ENCODE assay signal across 7 cellular contexts in genomic region chr21:34966881-34967280, GRCh38.
DNase-seq lines count a peak whose midpoint lies in the region; ATAC-seq and TF ChIP-seq lines count a peak whose summit lies in the region.
"Not testable (repeated sequence)": the region's sequence is repeated elsewhere in the genome, so short reads cannot be mapped to it uniquely, and the experiment has no call there.

No MANE protein-coding gene starts in this region.

- not testable (repeated sequence) for H3K27me3 ChIP-seq in neutrophil

- intact Hi-C loops in CD14-positive monocyte (cut with micrococcal nuclease), result loop anchor here in 1 of 2 donors (5.0 kb wide), 1 partner anchor 60 kb away; no protein-coding TSS in a partner anchor

- H3K4me3 Mint-ChIP-seq in CD14-positive monocyte; HFFc6; activated CD4-positive, alpha-beta memory T cell treated with anti-CD3 and anti-CD28 coated beads, Interleukin-2, amount 10 ng/mL, durations not matched to agents 7 days and 5 days; activated naive CD8-positive, alpha-beta T cell treated with anti-CD3 and anti-CD28 coated beads, Interleukin-2, amount 50 U/mL, for 24 hours: not testable (repeated sequence)
- peak overlapping the region; percentile 28 for H3K4me3 Mint-ChIP-seq in T-helper 17 cell
- H3K4me3 Mint-ChIP-seq in activated T-helper 17 cell treated with anti-CD3 and anti-CD28 coated beads, Interleukin-2, amount 50 U/mL, for 72 hours, result peak overlapping the region; percentile 93

- not testable (repeated sequence) for H3K4me3 ChIP-seq in neutrophil (ENCODE audit: low read depth in 1 of 2, low read length in 1 of 2)

- H3K4me1 ChIP-seq in neutrophil (ENCODE audit: control insufficient read depth in 1 of 2, insufficient read depth in 1 of 2, low read depth in 1 of 2, low read length in 1 of 2), result peaks cover 90 to 91% of the 10 kb centered on the region in 2 experiments

- not testable (repeated sequence) for H3K36me3 ChIP-seq in neutrophil

- CTCF ChIA-PET in activated CD4-positive, alpha-beta memory T cell treated with anti-CD3 and anti-CD28 coated beads, Interleukin-2, amount 10 ng/mL, durations not matched to agents 7 days and 5 days (lab: Charles Lee), result interaction anchor here (0.7 to 1.7 kb wide), 6 partner anchors 17 to 174 kb away, joined by 3 to 8 read pairs (median 4); no protein-coding TSS in a partner anchor

- H3K27me3 Mint-ChIP-seq in CD14-positive monocyte (ENCODE audit: low read depth in 3 of 3); HFFc6 (ENCODE audit: insufficient read depth); T-helper 17 cell; activated CD4-positive, alpha-beta memory T cell treated with anti-CD3 and anti-CD28 coated beads, Interleukin-2, amount 10 ng/mL, durations not matched to agents 7 days and 5 days; activated T-helper 17 cell treated with anti-CD3 and anti-CD28 coated beads, Interleukin-2, amount 50 U/mL, for 72 hours; activated naive CD8-positive, alpha-beta T cell treated with anti-CD3 and anti-CD28 coated beads, Interleukin-2, amount 50 U/mL, for 24 hours: not testable (repeated sequence)

- H3K36me3 Mint-ChIP-seq in CD14-positive monocyte (peaks cover 34 to 41% of the 10 kb centered on the region in 2 donors), HFFc6 (ENCODE audit: low read depth) (peaks cover 24% of the 10 kb centered on the region)
- not testable (repeated sequence) for H3K36me3 Mint-ChIP-seq in T-helper 17 cell (ENCODE audit: low read depth); activated naive CD8-positive, alpha-beta T cell treated with anti-CD3 and anti-CD28 coated beads, Interleukin-2, amount 50 U/mL, for 24 hours (ENCODE audit: low read depth)
- peaks cover 46% of the 10 kb centered on the region for H3K36me3 Mint-ChIP-seq in activated CD4-positive, alpha-beta memory T cell treated with anti-CD3 and anti-CD28 coated beads, Interleukin-2, amount 10 ng/mL, durations not matched to agents 7 days and 5 days (ENCODE audit: low read depth)
- peaks cover 13% of the 10 kb centered on the region for H3K36me3 Mint-ChIP-seq in activated T-helper 17 cell treated with anti-CD3 and anti-CD28 coated beads, Interleukin-2, amount 50 U/mL, for 72 hours (ENCODE audit: low read depth)

- DNase-seq in CD14-positive monocyte (ENCODE audit: low spot score); HFFc6; T-helper 17 cell; activated CD4-positive, alpha-beta memory T cell treated with anti-CD3 and anti-CD28 coated beads, Interleukin-2, amount 10 ng/mL, durations not matched to agents 7 days and 5 days; activated naive CD8-positive, alpha-beta T cell treated with anti-CD3 and anti-CD28 coated beads, Interleukin-2, amount 50 U/mL, for 24 hours: not testable (repeated sequence)

- not testable (repeated sequence) for H3K9me3 ChIP-seq in T-helper 17 cell (ENCODE audit: control insufficient read depth, low read length, poor library complexity, severe bottlenecking); neutrophil

- peaks cover 86% of the 10 kb centered on the region for H3K4me1 Mint-ChIP-seq in CD14-positive monocyte
- H3K4me1 Mint-ChIP-seq in HFFc6 (ENCODE audit: low read depth), result peaks cover 83% of the 10 kb centered on the region
- peaks cover 83% of the 10 kb centered on the region for H3K4me1 Mint-ChIP-seq in T-helper 17 cell
- peaks cover 90% of the 10 kb centered on the region for H3K4me1 Mint-ChIP-seq in activated CD4-positive, alpha-beta memory T cell treated with anti-CD3 and anti-CD28 coated beads, Interleukin-2, amount 10 ng/mL, durations not matched to agents 7 days and 5 days
- H3K4me1 Mint-ChIP-seq in activated T-helper 17 cell treated with anti-CD3 and anti-CD28 coated beads, Interleukin-2, amount 50 U/mL, for 72 hours, result peaks cover 71% of the 10 kb centered on the region
- peaks cover 93% of the 10 kb centered on the region for H3K4me1 Mint-ChIP-seq in activated naive CD8-positive, alpha-beta T cell treated with anti-CD3 and anti-CD28 coated beads, Interleukin-2, amount 50 U/mL, for 24 hours

- peak overlapping the region in 4 of 7 donors; percentile 26 to 97 (median 78) for H3K27ac Mint-ChIP-seq in CD14-positive monocyte
- H3K27ac Mint-ChIP-seq in HFFc6, result peak overlapping the region; percentile 24; the same call in 1 of the 2 replicates
- H3K27ac Mint-ChIP-seq in T-helper 17 cell, result peak overlapping the region; percentile 96
- peak overlapping the region; percentile 58 for H3K27ac Mint-ChIP-seq in activated CD4-positive, alpha-beta memory T cell treated with anti-CD3 and anti-CD28 coated beads, Interleukin-2, amount 10 ng/mL, durations not matched to agents 7 days and 5 days
- H3K27ac Mint-ChIP-seq in activated T-helper 17 cell treated with anti-CD3 and anti-CD28 coated beads, Interleukin-2, amount 50 U/mL, for 72 hours, result peak overlapping the region; percentile 99
- peak overlapping the region; percentile 30 for H3K27ac Mint-ChIP-seq in activated naive CD8-positive, alpha-beta T cell treated with anti-CD3 and anti-CD28 coated beads, Interleukin-2, amount 50 U/mL, for 24 hours

- not testable (repeated sequence) for ATAC-seq in T-helper 17 cell; activated T-helper 17 cell treated with anti-CD3 and anti-CD28 coated beads, Interleukin-2, amount 50 U/mL, for 72 hours (replicated peaks); activated naive CD8-positive, alpha-beta T cell treated with anti-CD3 and anti-CD28 coated beads, Interleukin-2, amount 50 U/mL, for 24 hours

- H3K27ac ChIP-seq in neutrophil, result peak overlapping the region; percentile 59

- H3K9me3 Mint-ChIP-seq in CD14-positive monocyte; HFFc6; activated CD4-positive, alpha-beta memory T cell treated with anti-CD3 and anti-CD28 coated beads, Interleukin-2, amount 10 ng/mL, durations not matched to agents 7 days and 5 days; activated T-helper 17 cell treated with anti-CD3 and anti-CD28 coated beads, Interleukin-2, amount 50 U/mL, for 72 hours; activated naive CD8-positive, alpha-beta T cell treated with anti-CD3 and anti-CD28 coated beads, Interleukin-2, amount 50 U/mL, for 24 hours: not testable (repeated sequence)

- POLR2A ChIA-PET in activated CD4-positive, alpha-beta memory T cell treated with anti-CD3 and anti-CD28 coated beads, Interleukin-2, amount 10 ng/mL, durations not matched to agents 7 days and 5 days (lab: Charles Lee), result interaction anchor here (1.0 to 5.8 kb wide), 11 partner anchors 11 to 80 kb away, joined by 4 to 63 read pairs (median 20); no protein-coding TSS in a partner anchor

- not testable (repeated sequence) for TF ChIP-seq CTCF in CD14-positive monocyte (IDR thresholded peaks at IDR 0.05); HFFc6 (IDR thresholded peaks at IDR 0.05); neutrophil (IDR thresholded peaks at IDR 0.05)

Comparison
In these comparisons a context has a peak if more than half of its experiments do, and no peak if none do; other contexts are left out.
1. H3K27ac Mint-ChIP-seq: peak in every context shown above with its lines; median percentile 99 in activated T-helper 17 cell treated with anti-CD3 and anti-CD28 coated beads, Interleukin-2, amount 50 U/mL, for 72 hours; 96 in T-helper 17 cell; 78 in CD14-positive monocyte; 58 in activated CD4-positive, alpha-beta memory T cell treated with anti-CD3 and anti-CD28 coated beads, Interleukin-2, amount 10 ng/mL, durations not matched to agents 7 days and 5 days; 30 in activated naive CD8-positive, alpha-beta T cell treated with anti-CD3 and anti-CD28 coated beads, Interleukin-2, amount 50 U/mL, for 24 hours; 24 in HFFc6.